In the genomic region with DNA sequence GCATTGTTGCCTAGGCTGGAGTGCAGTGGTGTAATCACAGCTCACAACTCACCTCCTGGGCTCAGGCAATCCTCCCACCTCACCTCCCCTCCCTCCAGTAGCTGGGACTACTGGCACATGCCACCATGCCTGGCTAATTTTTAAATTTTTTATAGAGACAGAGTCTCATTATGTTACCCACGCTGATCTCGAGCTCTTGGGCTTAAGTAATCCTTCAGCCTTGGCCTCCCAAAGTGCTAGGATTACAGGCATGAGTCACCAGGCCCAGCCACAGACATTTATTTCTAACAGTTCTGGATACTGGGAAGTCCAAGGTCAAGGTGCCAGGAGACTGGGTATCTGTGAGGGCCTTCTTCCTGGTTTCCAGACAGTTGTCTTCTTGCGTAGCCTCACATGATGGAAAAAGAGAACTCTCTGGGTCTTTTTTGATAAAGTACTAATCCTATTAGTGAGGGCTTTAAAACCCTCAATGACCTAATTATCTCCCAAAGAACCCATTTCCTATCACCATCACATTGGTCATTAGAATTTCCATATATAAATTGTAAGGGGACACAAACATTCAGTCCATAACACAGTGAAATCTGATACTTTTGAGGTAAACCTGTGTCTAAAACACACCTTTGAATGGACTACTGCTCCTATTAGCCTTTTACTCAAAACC, we compare ENCODE assay signal across 9 cellular contexts.
DNase-seq lines count a peak whose midpoint lies in the region; ATAC-seq and TF ChIP-seq lines count a peak whose summit lies in the region.
"Had no signal": no experiment of that assay in that cellular context is flagged by ENCODE, and none has a peak within 500 bp of the region (broad histone marks: within the 10 kb centered on the region; RNA-seq: fewer than 3 reads in every experiment).

No MANE protein-coding gene starts in this region.

- in situ Hi-C loops in astrocyte of the cerebellum (cut with HindIII; ENCODE audit: low sequenced_read_pairs): no loop called here

- H3K9me3 Mint-ChIP-seq in activated CD8-positive, alpha-beta T cell treated with anti-CD3 and anti-CD28 coated beads, Interleukin-2, amount 10 ng/mL, durations not matched to agents 7 days and 5 days (ENCODE audit: insufficient read depth): no peaks in the 10 kb centered on the region
- H3K9me3 Mint-ChIP-seq in activated CD8-positive, alpha-beta T cell treated with anti-CD3 and anti-CD28 coated beads for 36 hours: no peaks in the 10 kb centered on the region
- H3K9me3 Mint-ChIP-seq: naive B cell had no signal

- no peak overlapping the region for H3K27ac Mint-ChIP-seq in activated CD8-positive, alpha-beta T cell treated with anti-CD3 and anti-CD28 coated beads, Interleukin-2, amount 10 ng/mL, durations not matched to agents 7 days and 5 days
- no peak overlapping the region for H3K27ac Mint-ChIP-seq in activated CD8-positive, alpha-beta T cell treated with anti-CD3 and anti-CD28 coated beads for 36 hours

- POLR2A ChIA-PET in activated CD8-positive, alpha-beta T cell treated with anti-CD3 and anti-CD28 coated beads, Interleukin-2, amount 10 ng/mL, durations not matched to agents 7 days and 5 days (lab: Charles Lee): no interaction called here
- POLR2A ChIA-PET in activated CD8-positive, alpha-beta T cell treated with anti-CD3 and anti-CD28 coated beads for 36 hours (lab: Charles Lee): interaction anchor here (0.7 to 1.0 kb wide), 2 partner anchors 10 to 70 kb away, joined by 3 to 4 read pairs; no protein-coding TSS in a partner anchor

- ATAC-seq in activated CD8-positive, alpha-beta T cell treated with anti-CD3 and anti-CD28 coated beads, Interleukin-2, amount 10 ng/mL, durations not matched to agents 7 days and 5 days: no peak
- ATAC-seq in activated CD8-positive, alpha-beta T cell treated with anti-CD3 and anti-CD28 coated beads for 36 hours: no peak
- ATAC-seq in right lobe of liver: peak; percentile 16 to 52 (median 27)
- ATAC-seq in upper lobe of left lung (ENCODE audit: low FRiP score in 2 of 2): peak; percentile 49 to 78
- ATAC-seq in HG03342 (IDR thresholded peaks at IDR 0.05; ENCODE audit: unreplicated experiment): no peak

- peaks cover 0 to 18% (median 5%) of the 10 kb centered on the region in 4 donors for H3K4me1 ChIP-seq in right lobe of liver
- H3K4me1 ChIP-seq in upper lobe of left lung: peaks cover 13 to 23% (median 14%) of the 10 kb centered on the region in 4 donors

- DNase-seq in activated CD8-positive, alpha-beta T cell treated with anti-CD3 and anti-CD28 coated beads, Interleukin-2, amount 10 ng/mL, durations not matched to agents 7 days and 5 days: no peak
- DNase-seq in activated CD8-positive, alpha-beta T cell treated with anti-CD3 and anti-CD28 coated beads for 36 hours: no peak
- no peak for DNase-seq in astrocyte of the cerebellum (ENCODE audit: low read depth)
- no peak for DNase-seq in right lobe of liver
- peak in 1 of 2 donors; percentile 59 for DNase-seq in upper lobe of left lung
- no peak for DNase-seq in NCI-H345 treated with DMSO at 0.1 percent for 48 hours (lab: John Stamatoyannopoulos, UW; ENCODE audit: unreplicated experiment)
- DNase-seq in GM10266 (ENCODE audit: extremely low spot score): no peak
- DNase-seq: naive B cell had no signal

- intact Hi-C loops in activated CD8-positive, alpha-beta T cell treated with anti-CD3 and anti-CD28 coated beads for 36 hours (cut with micrococcal nuclease): no loop called here
- intact Hi-C loops in right lobe of liver (cut with DNase I): no loop called here

- H3K9me3 ChIP-seq in right lobe of liver (no peaks in the 10 kb centered on the region), upper lobe of left lung (no peaks in the 10 kb centered on the region)

- H3K36me3 Mint-ChIP-seq in activated CD8-positive, alpha-beta T cell treated with anti-CD3 and anti-CD28 coated beads, Interleukin-2, amount 10 ng/mL, durations not matched to agents 7 days and 5 days (ENCODE audit: low read depth): peaks cover 3% of the 10 kb centered on the region
- peaks cover 2% of the 10 kb centered on the region for H3K36me3 Mint-ChIP-seq in activated CD8-positive, alpha-beta T cell treated with anti-CD3 and anti-CD28 coated beads for 36 hours (ENCODE audit: low read depth)
- H3K36me3 Mint-ChIP-seq: naive B cell had no signal

- 61% methylated on average over 3 of the region's 3 CpGs for WGBS in right lobe of liver (ENCODE audit: insufficient coverage, low coverage, low lambda C conversion rate, missing lambda C conversion rate)
- WGBS in upper lobe of left lung, 2 donors: 43 to 64% methylated on average over 3 of the region's 3 CpGs

- H3K4me3 Mint-ChIP-seq in activated CD8-positive, alpha-beta T cell treated with anti-CD3 and anti-CD28 coated beads, Interleukin-2, amount 10 ng/mL, durations not matched to agents 7 days and 5 days: peak overlapping the region; percentile 56
- no peak overlapping the region for H3K4me3 Mint-ChIP-seq in activated CD8-positive, alpha-beta T cell treated with anti-CD3 and anti-CD28 coated beads for 36 hours
- H3K4me3 Mint-ChIP-seq: naive B cell had no signal

- H3K36me3 ChIP-seq in right lobe of liver (no peaks in the 10 kb centered on the region), upper lobe of left lung (no peaks in the 10 kb centered on the region)

- CTCF ChIA-PET in activated CD8-positive, alpha-beta T cell treated with anti-CD3 and anti-CD28 coated beads, Interleukin-2, amount 10 ng/mL, durations not matched to agents 7 days and 5 days (lab: Charles Lee): interaction anchor here (1.0 to 2.2 kb wide), 4 partner anchors 14 to 77 kb away, joined by 3 to 11 read pairs (median 6); no protein-coding TSS in a partner anchor
- CTCF ChIA-PET in activated CD8-positive, alpha-beta T cell treated with anti-CD3 and anti-CD28 coated beads for 36 hours (lab: Charles Lee): no interaction called here

- no peak for TF ChIP-seq EP300 in upper lobe of left lung (IDR thresholded peaks at IDR 0.05)

- TF ChIP-seq POLR2A in right lobe of liver (IDR thresholded peaks at IDR 0.05): no peak
- TF ChIP-seq POLR2A in upper lobe of left lung (IDR thresholded peaks at IDR 0.05): no peak

- H3K27ac ChIP-seq in right lobe of liver (peak overlapping the region; percentile 24 to 59 (median 58)), upper lobe of left lung (peak overlapping the region; percentile 73 to 81 (median 80))

- H3K4me1 Mint-ChIP-seq in activated CD8-positive, alpha-beta T cell treated with anti-CD3 and anti-CD28 coated beads, Interleukin-2, amount 10 ng/mL, durations not matched to agents 7 days and 5 days (ENCODE audit: low read depth): peaks cover 23% of the 10 kb centered on the region
- peaks cover 25% of the 10 kb centered on the region for H3K4me1 Mint-ChIP-seq in activated CD8-positive, alpha-beta T cell treated with anti-CD3 and anti-CD28 coated beads for 36 hours (ENCODE audit: low read depth)

- H3K27me3 ChIP-seq in right lobe of liver (no peaks in the 10 kb centered on the region), upper lobe of left lung (no peaks in the 10 kb centered on the region)

- H3K27me3 Mint-ChIP-seq in activated CD8-positive, alpha-beta T cell treated with anti-CD3 and anti-CD28 coated beads, Interleukin-2, amount 10 ng/mL, durations not matched to agents 7 days and 5 days (ENCODE audit: low read depth): no peaks in the 10 kb centered on the region
- H3K27me3 Mint-ChIP-seq in activated CD8-positive, alpha-beta T cell treated with anti-CD3 and anti-CD28 coated beads for 36 hours: no peaks in the 10 kb centered on the region
- H3K27me3 Mint-ChIP-seq: naive B cell had no signal

- H3K4me3 ChIP-seq in astrocyte of the cerebellum (ENCODE audit: low read depth, low read length) (peak overlapping the region; percentile 31), right lobe of liver (no peak overlapping the region), upper lobe of left lung (peak overlapping the region in 3 of 4 donors; percentile 30 to 52 (median 45))

- no peak for TF ChIP-seq CTCF in activated CD8-positive, alpha-beta T cell treated with anti-CD3 and anti-CD28 coated beads for 36 hours (IDR thresholded peaks at IDR 0.05)
- TF ChIP-seq CTCF in astrocyte of the cerebellum (IDR thresholded peaks at IDR 0.05; ENCODE audit: low read depth, low read length, missing control alignments): no peak
- TF ChIP-seq CTCF in right lobe of liver (IDR thresholded peaks at IDR 0.05): no peak
- TF ChIP-seq CTCF in upper lobe of left lung (IDR thresholded peaks at IDR 0.05): no peak
- no peak for TF ChIP-seq CTCF in GM10266 (IDR thresholded peaks at IDR 0.05; ENCODE audit: control insufficient read depth, insufficient read depth, low read depth, missing control alignments)

Comparison
In these comparisons a context has a peak if more than half of its experiments do, and no peak if none do; other contexts are left out.
1. ATAC-seq: peak in right lobe of liver (4 of 4) and upper lobe of left lung (2 of 2); none in activated CD8-positive, alpha-beta T cell treated with anti-CD3 and anti-CD28 coated beads, Interleukin-2, amount 10 ng/mL, durations not matched to agents 7 days and 5 days (single experiment), activated CD8-positive, alpha-beta T cell treated with anti-CD3 and anti-CD28 coated beads for 36 hours (single experiment) and HG03342 (single experiment).
2. H3K4me3 ChIP-seq: peak in astrocyte of the cerebellum (single experiment) and upper lobe of left lung (3 of 4); none in right lobe of liver (0 of 3).